Comparison of ENCODE assay signal across 23 cellular contexts in the genomic region with DNA sequence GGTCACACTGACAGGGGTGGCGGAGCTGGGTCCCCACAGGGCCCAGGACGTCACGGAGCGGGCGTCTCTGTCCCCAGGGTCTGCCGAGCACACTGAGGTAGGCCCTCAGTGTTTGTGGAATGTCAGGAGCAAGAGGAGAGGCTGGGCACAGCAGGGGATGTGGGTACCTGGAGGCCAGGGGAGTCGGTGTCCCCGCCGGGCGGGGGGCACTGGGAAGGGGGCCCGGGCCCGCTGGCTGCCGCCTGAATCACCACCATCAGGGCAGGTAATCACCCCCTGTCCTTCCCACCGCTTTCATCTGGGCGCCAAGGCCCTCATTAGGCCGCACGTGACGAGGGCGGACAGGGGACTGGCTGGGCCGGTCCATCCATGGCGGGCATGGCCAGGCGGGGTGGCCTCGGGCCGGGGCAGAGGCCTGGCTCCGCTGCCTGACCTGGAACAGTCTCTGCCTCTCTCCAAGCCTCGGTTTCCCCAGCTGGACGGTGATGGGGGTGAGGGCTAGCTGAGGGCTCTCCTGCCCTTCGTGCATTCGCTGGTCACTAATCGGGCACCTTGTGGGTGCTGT. TPM values are rescaled to one million over a fixed set of nuclear protein-coding genes. Genes with fewer than 3 reads are reported as not detected.
"Had no signal": no experiment of that assay in that cellular context is flagged by ENCODE, and none has a peak within 500 bp of the region (broad histone marks: within the 10 kb centered on the region; RNA-seq: fewer than 3 reads in every experiment).

No MANE protein-coding gene starts in this region.

- H3K9me3 ChIP-seq: ascending aorta, lower lobe of right lung, ovary, right lobe of liver, testis had no signal

- H3K4me1 ChIP-seq: neural progenitor cell, right lobe of liver had no signal

- H3K36me3 Mint-ChIP-seq: neural progenitor cell had no signal

- H3K27ac ChIP-seq: lower lobe of right lung, neural progenitor cell, right lobe of liver, testis had no signal

- FAIRE-seq: bronchial epithelial cell, islet of Langerhans, TTC549 had no signal

- DNase-seq: activated CD4-positive, alpha-beta T cell treated with anti-CD3 and anti-CD28 coated beads, Interleukin-2, amount 50 U/mL, for 1 hour; activated naive CD4-positive, alpha-beta T cell treated with anti-CD3 and anti-CD28 coated beads for 36 hours; activated naive CD8-positive, alpha-beta T cell treated with anti-CD3 and anti-CD28 coated beads, Interleukin-2, amount 50 U/mL, for 24 hours; activated T-cell treated with anti-CD3 and anti-CD28 coated beads for 4 hours; erythroblast; left colon; lower lobe of right lung; right lobe of liver; stimulated activated naive CD8-positive, alpha-beta T cell treated with anti-CD3 and anti-CD28 coated beads, Interleukin-15, amount 100 ng/mL, for 72 hours; T-helper 2 cell; testis had no signal

- H3K9ac ChIP-seq: neural progenitor cell had no signal

- H3K9me3 Mint-ChIP-seq: activated naive CD4-positive, alpha-beta T cell treated with anti-CD3 and anti-CD28 coated beads for 36 hours; activated naive CD8-positive, alpha-beta T cell treated with anti-CD3 and anti-CD28 coated beads, Interleukin-2, amount 50 U/mL, for 24 hours; activated T-helper 2 cell treated with anti-CD3 and anti-CD28 coated beads, Interferon-gamma antibody, Interleukin-2, Interleukin-4, amounts not matched to agents 10 μg/mL and 5 μg/mL and 100 μg/mL, durations not matched to agents 14 hours and 24 hours and 36 hours; mesothelial cell of epicardium; neural progenitor cell; stimulated activated naive CD8-positive, alpha-beta T cell treated with anti-CD3 and anti-CD28 coated beads, Interleukin-15, amount 100 ng/mL, for 72 hours had no signal

- H2AFZ ChIP-seq: neural progenitor cell had no signal

- H3K4me3 Mint-ChIP-seq: activated naive CD4-positive, alpha-beta T cell treated with anti-CD3 and anti-CD28 coated beads for 36 hours; activated naive CD8-positive, alpha-beta T cell treated with anti-CD3 and anti-CD28 coated beads, Interleukin-2, amount 50 U/mL, for 24 hours; mesothelial cell of epicardium had no signal

- H3K27ac Mint-ChIP-seq: activated naive CD4-positive, alpha-beta T cell treated with anti-CD3 and anti-CD28 coated beads for 36 hours; activated T-helper 2 cell treated with anti-CD3 and anti-CD28 coated beads, Interferon-gamma antibody, Interleukin-2, Interleukin-4, amounts not matched to agents 10 μg/mL and 5 μg/mL and 100 μg/mL, durations not matched to agents 14 hours and 24 hours and 36 hours; mesothelial cell of epicardium; neural progenitor cell; stimulated activated naive CD8-positive, alpha-beta T cell treated with anti-CD3 and anti-CD28 coated beads, Interleukin-15, amount 100 ng/mL, for 72 hours had no signal

- H3K36me3 ChIP-seq: neural progenitor cell, ovary, right lobe of liver had no signal

- H3K27me3 ChIP-seq: ascending aorta, ovary, right lobe of liver, testis had no signal

- H3K27me3 Mint-ChIP-seq: stimulated activated naive CD8-positive, alpha-beta T cell treated with anti-CD3 and anti-CD28 coated beads, Interleukin-15, amount 100 ng/mL, for 72 hours had no signal

RNA-seq across cellular contexts. Expression of a gene that starts 1.0 kb away (rescaled TPM):
- total RNA-seq: activated CD8-positive, alpha-beta memory T cell treated with anti-CD3 and anti-CD28 coated beads for 36 hours; activated naive CD4-positive, alpha-beta T cell treated with anti-CD3 and anti-CD28 coated beads for 36 hours; activated T-helper 2 cell treated with anti-CD3 and anti-CD28 coated beads, Interferon-gamma antibody, Interleukin-2, Interleukin-4, amounts not matched to agents 10 μg/mL and 5 μg/mL and 100 μg/mL, durations not matched to agents 14 hours and 24 hours and 36 hours; ascending aorta; bronchial epithelial cell; chondrocyte; dermis microvascular lymphatic vessel endothelial cell; left colon had no signal

RNA-seq across cellular contexts. Expression of a gene that starts 51.0 kb away (rescaled TPM):
- total RNA-seq: ascending aorta, ureter had no signal
